18 cellular contexts compared by ENCODE assay signal in the genomic region with DNA sequence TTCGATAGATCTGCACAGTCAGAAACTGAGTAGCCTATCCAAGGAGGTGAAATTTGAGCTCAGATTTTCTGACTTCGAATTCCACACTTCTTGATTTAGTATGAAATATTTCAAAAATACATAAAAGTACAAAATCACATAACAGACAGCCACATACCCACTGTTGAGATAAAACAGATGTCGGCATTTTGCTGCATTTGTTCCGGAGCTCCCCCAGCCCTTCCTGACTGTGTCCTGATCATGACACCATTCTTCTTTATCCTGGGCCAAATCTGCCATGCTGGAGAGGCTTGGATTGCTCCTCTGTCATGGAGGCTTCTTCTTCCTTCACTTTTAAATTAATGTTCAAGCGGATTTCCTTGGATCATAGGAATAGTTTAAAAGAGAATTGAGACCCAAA.
DNase-seq lines count a peak whose midpoint lies in the region; ATAC-seq and TF ChIP-seq lines count a peak whose summit lies in the region.
"Had no signal": no experiment of that assay in that cellular context is flagged by ENCODE, and none has a peak within 500 bp of the region (broad histone marks: within the 10 kb centered on the region; RNA-seq: fewer than 3 reads in every experiment).

No MANE protein-coding gene starts in this region.

- H3K4me2 ChIP-seq in BLaER1 treated with 17β-estradiol and CSF1 and Interleukin-3, amounts not matched to agents 10 nM and 100 nM: peak overlapping the region in 10 of 11 experiments; percentile 60 to 87 (median 79); a peak in 17 of 22 replicates
- no peak overlapping the region for H3K4me2 ChIP-seq in fibroblast of lung (ENCODE audit: extremely low read depth, insufficient read depth, low read length)

- intact Hi-C loops in Calu3 (cut with micrococcal nuclease; ENCODE audit: unreplicated experiment): no loop called here

- H3K27ac ChIP-seq in BLaER1 treated with 17β-estradiol and CSF1 and Interleukin-3, amounts not matched to agents 10 nM and 100 nM: peak overlapping the region in 7 of 11 experiments; percentile 26 to 56 (median 43); a peak in 9 of 22 replicates
- peak overlapping the region; percentile 81 for H3K27ac ChIP-seq in fibroblast of lung (ENCODE audit: insufficient read depth, low read length)
- H3K27ac ChIP-seq: colonic mucosa, right atrium auricular region, thyroid gland had no signal

- H4K20me1 ChIP-seq in BLaER1 treated with 17β-estradiol and CSF1 and Interleukin-3, amounts not matched to agents 10 nM and 100 nM: peaks cover 0 to 100% (median 0%) of the 10 kb centered on the region in 11 experiments; a peak in 4 of 22 replicates
- no peaks in the 10 kb centered on the region for H4K20me1 ChIP-seq in fibroblast of lung (ENCODE audit: control insufficient read depth, extremely low read depth, insufficient read depth, low read length)

- no TSS peak for BruUV-seq in Calu3 (replicated peaks; lab: Mats Ljungman, UMichigan)

- H3K9ac ChIP-seq in BLaER1 treated with 17β-estradiol and CSF1 and Interleukin-3, amounts not matched to agents 10 nM and 100 nM: no peak overlapping the region
- H3K9ac ChIP-seq in fibroblast of lung (ENCODE audit: insufficient read depth, low read length): no peak overlapping the region

- no peaks in the 10 kb centered on the region for H3K79me2 ChIP-seq in fibroblast of lung (ENCODE audit: control insufficient read depth, insufficient read depth, low read length)

- H3K36me3 Mint-ChIP-seq in Calu3 (ENCODE audit: insufficient read depth, unreplicated experiment) (no peaks in the 10 kb centered on the region), T-cell (no peaks in the 10 kb centered on the region)
- H3K36me3 Mint-ChIP-seq: brain had no signal

- H2AFZ ChIP-seq in fibroblast of lung (ENCODE audit: low read length): no peak overlapping the region

- H3K4me3 ChIP-seq in BLaER1 treated with 17β-estradiol and CSF1 and Interleukin-3, amounts not matched to agents 10 nM and 100 nM: no peak overlapping the region
- H3K4me3 ChIP-seq in fibroblast of lung (replicated peaks in 1 of 4; ENCODE audit: control extremely low read depth in 1 of 4, insufficient read depth in 1 of 4, low read depth in 3 of 4, low read length in 4 of 4): no peak overlapping the region
- H3K4me3 ChIP-seq: colonic mucosa, heart right ventricle, K562, right atrium auricular region, thyroid gland had no signal

- CTCF ChIA-PET in Calu3 (lab: Charles Lee): interaction anchor here (1.2 kb wide), 1 partner anchor 114 kb away, joined by 3 read pairs; no protein-coding TSS in a partner anchor
- CTCF ChIA-PET in T-cell (lab: Charles Lee): interaction anchor here in 1 of 2 donors (1.3 kb wide), 1 partner anchor 129 kb away, joined by 4 read pairs; no protein-coding TSS in a partner anchor

- H3K36me3 ChIP-seq in BLaER1 treated with 17β-estradiol and CSF1 and Interleukin-3, amounts not matched to agents 10 nM and 100 nM: peaks cover 0 to 90% (median 0%) of the 10 kb centered on the region in 11 experiments; a peak in 4 of 22 replicates
- no peaks in the 10 kb centered on the region for H3K36me3 ChIP-seq in fibroblast of lung (ENCODE audit: control insufficient read depth, insufficient read depth, low read length)
- H3K36me3 ChIP-seq: colonic mucosa, heart right ventricle, right atrium auricular region, thyroid gland had no signal

- H3K4me1 Mint-ChIP-seq in Calu3 (ENCODE audit: low read depth, unreplicated experiment): peaks cover 10% of the 10 kb centered on the region
- H3K4me1 Mint-ChIP-seq in T-cell: peaks cover 22 to 71% (median 57%) of the 10 kb centered on the region in 3 donors

- H3K27ac Mint-ChIP-seq in Calu3 (ENCODE audit: unreplicated experiment) (peak overlapping the region; percentile 58), T-cell (peak overlapping the region; percentile 94)
- H3K27ac Mint-ChIP-seq: activated B cell treated with CpG ODN at 0.5 μM for 24 hours, brain had no signal

- POLR2A ChIA-PET in T-cell (lab: Charles Lee): no interaction called here

- H3K9me3 Mint-ChIP-seq in Calu3 (ENCODE audit: low read depth, unreplicated experiment) (no peaks in the 10 kb centered on the region), T-cell (no peaks in the 10 kb centered on the region)
- H3K9me3 Mint-ChIP-seq: activated B cell treated with CpG ODN at 0.5 μM for 24 hours, brain had no signal

- H3K27me3 ChIP-seq in BLaER1 treated with 17β-estradiol and CSF1 and Interleukin-3, amounts not matched to agents 10 nM and 100 nM: no peaks in the 10 kb centered on the region
- H3K27me3 ChIP-seq in fibroblast of lung (ENCODE audit: control insufficient read depth, insufficient read depth, low read length): no peaks in the 10 kb centered on the region
- H3K27me3 ChIP-seq: colonic mucosa, right atrium auricular region, thyroid gland had no signal

- no peaks in the 10 kb centered on the region for H3K9me3 ChIP-seq in BLaER1 treated with 17β-estradiol and CSF1 and Interleukin-3, amounts not matched to agents 10 nM and 100 nM (replicated peaks in 1 of 11)
- H3K9me3 ChIP-seq in fibroblast of lung (ENCODE audit: control insufficient read depth, insufficient read depth, low read depth, low read length): no peaks in the 10 kb centered on the region
- H3K9me3 ChIP-seq: Caco-2, colonic mucosa, heart right ventricle, right atrium auricular region, thyroid gland had no signal

- ATAC-seq in T-cell (replicated peaks in 1 of 4) (no peak), HG03571 (IDR thresholded peaks at IDR 0.05; ENCODE audit: unreplicated experiment) (no peak)
- ATAC-seq: K562 had no signal

- peaks cover 15 to 99% (median 25%) of the 10 kb centered on the region in 10 experiments for H3K4me1 ChIP-seq in BLaER1 treated with 17β-estradiol and CSF1 and Interleukin-3, amounts not matched to agents 10 nM and 100 nM
- H3K4me1 ChIP-seq in fibroblast of lung (ENCODE audit: control insufficient read depth, extremely low read depth, insufficient read depth, low read length): peaks cover 12% of the 10 kb centered on the region
- H3K4me1 ChIP-seq: Caco-2, colonic mucosa, right atrium auricular region, thyroid gland had no signal

- no peak overlapping the region for H3K4me3 Mint-ChIP-seq in Calu3 (ENCODE audit: low read depth, unreplicated experiment)
- no peak overlapping the region for H3K4me3 Mint-ChIP-seq in T-cell
- H3K4me3 Mint-ChIP-seq: activated B cell treated with CpG ODN at 0.5 μM for 24 hours, brain had no signal

- no peak for DNase-seq in Calu3
- no peak for DNase-seq in T-cell
- DNase-seq in fibroblast of lung (ENCODE audit: low read depth in 2 of 2): peak in 1 of 2 donors; percentile 41
- no peak for DNase-seq in SW 1271 (lab: John Stamatoyannopoulos, UW)
- DNase-seq in stimulated activated CD4-positive, alpha-beta T cell treated with anti-CD3 and anti-CD28 coated beads, Interleukin-15, amount 100 ng/mL, for 24 hours: no peak
- DNase-seq: activated B cell treated with CpG ODN at 0.5 μM for 24 hours, Caco-2, colonic mucosa, heart right ventricle, NCI-H1930, NCI-H446, SHP77, thyroid gland had no signal

- TF ChIP-seq CTCF in Calu3 (IDR thresholded peaks at IDR 0.05; ENCODE audit: unreplicated experiment): no peak
- no peak for TF ChIP-seq CTCF in fibroblast of lung (conservative IDR thresholded peaks at IDR 0.05 in 1 of 2, IDR thresholded peaks at IDR 0.05 in 1 of 2; ENCODE audit: low read depth in 1 of 2, low read length in 2 of 2)

- no peaks in the 10 kb centered on the region for H3K27me3 Mint-ChIP-seq in Calu3 (ENCODE audit: unreplicated experiment)
- no peaks in the 10 kb centered on the region for H3K27me3 Mint-ChIP-seq in T-cell
